ENCODE assay signal across 8 cellular contexts in the genomic region with DNA sequence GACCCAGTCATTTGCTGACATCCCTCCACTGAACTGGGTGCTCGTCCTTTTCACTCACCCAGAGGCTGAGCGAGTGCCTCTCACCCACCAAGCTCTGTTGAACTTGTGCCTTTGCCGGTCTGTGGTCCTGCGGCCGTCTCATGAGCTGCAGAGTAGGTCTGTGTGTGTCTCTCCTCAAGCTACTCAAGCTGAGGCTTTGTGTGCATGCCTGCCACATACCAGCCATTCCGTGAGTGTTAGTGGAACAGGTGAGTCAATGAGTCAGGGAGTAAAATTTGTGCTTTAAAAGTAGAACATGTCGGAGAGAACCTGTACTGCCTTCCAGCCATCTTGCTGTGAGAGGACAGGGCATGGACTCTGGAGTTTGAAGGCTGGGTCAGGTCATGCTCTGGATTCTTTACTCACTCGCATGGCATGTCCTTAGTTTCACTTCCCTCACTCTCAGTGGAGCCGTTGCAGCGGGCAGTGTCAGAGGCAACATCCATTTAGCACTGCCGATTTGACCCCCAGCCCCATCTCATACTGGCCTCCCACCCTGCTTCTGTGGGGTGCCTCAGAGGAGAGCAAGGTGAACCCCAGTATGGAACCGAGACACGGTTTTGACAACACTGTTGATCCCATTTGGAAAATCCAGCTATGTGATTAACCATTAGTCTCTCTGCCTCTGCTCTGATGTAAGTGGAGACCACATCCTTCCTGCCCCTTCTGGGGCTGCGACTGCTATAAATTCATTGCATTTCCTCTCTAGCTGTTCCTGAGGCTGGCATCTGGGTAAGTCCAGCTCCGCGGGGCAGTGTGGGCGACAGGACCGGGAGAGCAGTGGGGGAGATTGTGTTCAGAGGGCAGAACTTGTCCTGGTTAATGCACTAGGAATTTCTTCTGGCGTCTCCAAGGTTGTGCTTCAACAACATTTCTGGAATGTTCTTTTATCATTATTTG. TPM values are rescaled to one million over a fixed set of nuclear protein-coding genes. Genes with fewer than 3 reads are reported as not detected.
A peak's percentile ranks its signal among the peaks of the same experiment; 100 is the strongest.
DNase-seq lines count a peak whose midpoint lies in the region; ATAC-seq and TF ChIP-seq lines count a peak whose summit lies in the region.

A gene (plus strand): TSS at position 751 of the 939 bp plus-strand sequence. CDS start 2,628 bp downstream, outside the sequence.

- H3K4me3 ChIP-seq in breast epithelium: peak within 1 kb of the TSS; percentile 21 to 41 (median 30)

- BruUV-seq in Calu3 (replicated peaks; lab: Mats Ljungman, UMichigan): no TSS peak

- H3K27ac ChIP-seq in breast epithelium: no peak within 1 kb of the TSS

- no peaks in the 10 kb centered on the region for H3K36me3 ChIP-seq in breast epithelium

- TF ChIP-seq CTCF in Calu3 (IDR thresholded peaks at IDR 0.05; ENCODE audit: unreplicated experiment) (no peak), breast epithelium (IDR thresholded peaks at IDR 0.05) (no peak)

- H3K27me3 Mint-ChIP-seq in Calu3 (ENCODE audit: unreplicated experiment): no peaks in the 10 kb centered on the region
- H3K27me3 Mint-ChIP-seq in T-helper 17 cell: no peaks in the 10 kb centered on the region

- intact Hi-C loops in Calu3 (cut with micrococcal nuclease; ENCODE audit: unreplicated experiment) (no loop called here), breast epithelium (cut with DNase I; ENCODE audit: low total_unique reads) (no loop called here)

- H3K4me1 Mint-ChIP-seq in Calu3 (ENCODE audit: low read depth, unreplicated experiment) (peaks cover 8% of the 10 kb centered on the region), T-helper 17 cell (peaks cover 41% of the 10 kb centered on the region)

- no peaks in the 10 kb centered on the region for H3K27me3 ChIP-seq in breast epithelium

- DNase-seq in Calu3: peak; percentile 13
- DNase-seq in T-helper 17 cell: peak in 2 of 3 donors; percentile 18
- no peak for DNase-seq in breast epithelium (ENCODE audit: low spot score in 2 of 2)
- DNase-seq in mucosa of gallbladder (ENCODE audit: low spot score): peak; percentile 36
- no peak for DNase-seq in DMS79 treated with DMSO at 0.1 percent for 48 hours (lab: John Stamatoyannopoulos, UW)
- no peak for DNase-seq in SHP77 treated with DMSO at 0.1 percent for 48 hours (lab: John Stamatoyannopoulos, UW)

- ATAC-seq in HG03175 (IDR thresholded peaks at IDR 0.05; ENCODE audit: unreplicated experiment): peak; percentile 75
- ATAC-seq in T-helper 17 cell: peak; percentile 92
- no peak for ATAC-seq in HG02852 (IDR thresholded peaks at IDR 0.05; ENCODE audit: unreplicated experiment)

- TF ChIP-seq POLR2A in breast epithelium (IDR thresholded peaks at IDR 0.05): no peak

- H3K27ac Mint-ChIP-seq in Calu3 (ENCODE audit: unreplicated experiment) (no peak within 1 kb of the TSS), T-helper 17 cell (peak within 1 kb of the TSS; percentile 94)

- H3K4me3 Mint-ChIP-seq in Calu3 (ENCODE audit: low read depth, unreplicated experiment) (peak within 1 kb of the TSS; percentile 35), T-helper 17 cell (peak within 1 kb of the TSS; percentile 98)

- no peaks in the 10 kb centered on the region for H3K4me1 ChIP-seq in breast epithelium

- H3K36me3 Mint-ChIP-seq in Calu3 (ENCODE audit: insufficient read depth, unreplicated experiment) (no peaks in the 10 kb centered on the region), T-helper 17 cell (ENCODE audit: low read depth) (peaks cover 5% of the 10 kb centered on the region)

- H3K9me3 ChIP-seq in T-helper 17 cell (ENCODE audit: control insufficient read depth, low read length, poor library complexity, severe bottlenecking) (no peaks in the 10 kb centered on the region), breast epithelium (no peaks in the 10 kb centered on the region)

- CTCF ChIA-PET in Calu3 (lab: Charles Lee): interaction anchor here (0.6 kb wide), 1 partner anchor 32 kb away, joined by 10 read pairs; no protein-coding TSS in a partner anchor

- peaks cover 5% of the 10 kb centered on the region for H3K9me3 Mint-ChIP-seq in Calu3 (ENCODE audit: low read depth, unreplicated experiment)

RNA-seq across cellular contexts. Expression of the gene that starts here (rescaled TPM):
- total RNA-seq in Calu3 (2022) (0.26 and 0.32 TPM in 2 replicates), T-helper 17 cell (1 to 10 TPM; 9.2 TPM), breast epithelium (1 to 10 TPM in 2 of 3 donors, under 1 TPM in 1; 0.66 to 7.8 (median 3.2) TPM), mucosa of gallbladder (5.6 TPM)

Comparison
In these comparisons a context has a peak if more than half of its experiments do, and no peak if none do; other contexts are left out.
1. Peak in DNase-seq in Calu3; RNA of the gene not detected or under 1 TPM.
2. DNase-seq: peak in T-helper 17 cell (2 of 3) and mucosa of gallbladder (single experiment); none in breast epithelium (0 of 2), DMS79 treated with DMSO at 0.1 percent for 48 hours (single experiment) and SHP77 treated with DMSO at 0.1 percent for 48 hours (single experiment).